ENCODE assay signal across 1 cellular context in genomic region chr22:32775957-32776356, GRCh38.
TF ChIP-seq lines count a peak whose summit lies in the region.

No MANE protein-coding gene starts in this region.

TF ChIP-seq in HepG2, 621 proteins besides CTCF, POLR2A, EP300 and RAD21 (continued from another document and continues in another):
- TF ChIP-seq BRF2 (CRISPR knock-in tag; IDR thresholded peaks at IDR 0.05), result no peak
- TF ChIP-seq, protein P1, sequence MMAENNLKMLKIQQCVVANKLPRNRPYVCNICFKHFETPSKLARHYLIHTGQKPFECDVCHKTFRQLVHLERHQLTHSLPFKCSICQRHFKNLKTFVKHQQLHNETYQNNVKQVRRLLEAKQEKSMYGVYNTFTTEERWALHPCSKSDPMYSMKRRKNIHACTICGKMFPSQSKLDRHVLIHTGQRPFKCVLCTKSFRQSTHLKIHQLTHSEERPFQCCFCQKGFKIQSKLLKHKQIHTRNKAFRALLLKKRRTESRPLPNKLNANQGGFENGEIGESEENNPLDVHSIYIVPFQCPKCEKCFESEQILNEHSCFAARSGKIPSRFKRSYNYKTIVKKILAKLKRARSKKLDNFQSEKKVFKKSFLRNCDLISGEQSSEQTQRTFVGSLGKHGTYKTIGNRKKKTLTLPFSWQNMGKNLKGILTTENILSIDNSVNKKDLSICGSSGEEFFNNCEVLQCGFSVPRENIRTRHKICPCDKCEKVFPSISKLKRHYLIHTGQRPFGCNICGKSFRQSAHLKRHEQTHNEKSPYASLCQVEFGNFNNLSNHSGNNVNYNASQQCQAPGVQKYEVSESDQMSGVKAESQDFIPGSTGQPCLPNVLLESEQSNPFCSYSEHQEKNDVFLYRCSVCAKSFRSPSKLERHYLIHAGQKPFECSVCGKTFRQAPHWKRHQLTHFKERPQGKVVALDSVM (CRISPR knock-in tag; IDR thresholded peaks at IDR 0.05), result no peak
- TF ChIP-seq ZNF768 (CRISPR knock-in tag; IDR thresholded peaks at IDR 0.05), result no peak
- peak; percentile 87 for TF ChIP-seq SMC3 (IDR thresholded peaks at IDR 0.05; ENCODE audit: low read length)
- no peak for TF ChIP-seq ZFP36L1 (CRISPR knock-in tag; IDR thresholded peaks at IDR 0.05)
- no peak for TF ChIP-seq ZNF569 (CRISPR knock-in tag; IDR thresholded peaks at IDR 0.05; ENCODE audit: borderline replicate concordance)
- no peak for TF ChIP-seq ZNF256 (CRISPR knock-in tag; conservative IDR thresholded peaks at IDR 0.05)
- TF ChIP-seq ZNF10 (CRISPR knock-in tag; IDR thresholded peaks at IDR 0.05; ENCODE audit: borderline replicate concordance, low read depth), result no peak
- TF ChIP-seq ZNF605 (CRISPR knock-in tag; IDR thresholded peaks at IDR 0.05), result no peak
- no peak for TF ChIP-seq ZNF674 (CRISPR knock-in tag; IDR thresholded peaks at IDR 0.05; ENCODE audit: low read depth)
- TF ChIP-seq HOXA7 (CRISPR knock-in tag; IDR thresholded peaks at IDR 0.05), result no peak
- TF ChIP-seq ZNF354B (CRISPR knock-in tag; IDR thresholded peaks at IDR 0.05), result no peak
- no peak for TF ChIP-seq ZC3H4 (CRISPR knock-in tag; IDR thresholded peaks at IDR 0.05; ENCODE audit: borderline replicate concordance)
- no peak for TF ChIP-seq ZNF276 (CRISPR knock-in tag; IDR thresholded peaks at IDR 0.05; ENCODE audit: low read depth)
- no peak for TF ChIP-seq SOX5 (CRISPR knock-in tag; IDR thresholded peaks at IDR 0.05; ENCODE audit: borderline replicate concordance)
- no peak for TF ChIP-seq TBX3 (IDR thresholded peaks at IDR 0.05; ENCODE audit: borderline replicate concordance)
- TF ChIP-seq, protein P2, sequence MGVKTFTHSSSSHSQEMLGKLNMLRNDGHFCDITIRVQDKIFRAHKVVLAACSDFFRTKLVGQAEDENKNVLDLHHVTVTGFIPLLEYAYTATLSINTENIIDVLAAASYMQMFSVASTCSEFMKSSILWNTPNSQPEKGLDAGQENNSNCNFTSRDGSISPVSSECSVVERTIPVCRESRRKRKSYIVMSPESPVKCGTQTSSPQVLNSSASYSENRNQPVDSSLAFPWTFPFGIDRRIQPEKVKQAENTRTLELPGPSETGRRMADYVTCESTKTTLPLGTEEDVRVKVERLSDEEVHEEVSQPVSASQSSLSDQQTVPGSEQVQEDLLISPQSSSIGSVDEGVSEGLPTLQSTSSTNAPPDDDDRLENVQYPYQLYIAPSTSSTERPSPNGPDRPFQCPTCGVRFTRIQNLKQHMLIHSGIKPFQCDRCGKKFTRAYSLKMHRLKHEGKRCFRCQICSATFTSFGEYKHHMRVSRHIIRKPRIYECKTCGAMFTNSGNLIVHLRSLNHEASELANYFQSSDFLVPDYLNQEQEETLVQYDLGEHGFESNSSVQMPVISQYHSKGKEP (CRISPR knock-in tag; IDR thresholded peaks at IDR 0.05), result no peak
- TF ChIP-seq ZNF589 (CRISPR knock-in tag; conservative IDR thresholded peaks at IDR 0.05), result no peak
- peak; percentile 39; the same call in 1 of the 2 replicates for TF ChIP-seq NCOA2 (CRISPR knock-in tag; IDR thresholded peaks at IDR 0.05)
- TF ChIP-seq TGIF2 (CRISPR knock-in tag; IDR thresholded peaks at IDR 0.05), result no peak
- no peak for TF ChIP-seq ZNF556 (CRISPR knock-in tag; IDR thresholded peaks at IDR 0.05; ENCODE audit: borderline replicate concordance)
- TF ChIP-seq MIXL1 (CRISPR knock-in tag; IDR thresholded peaks at IDR 0.05), result no peak
- no peak for TF ChIP-seq HES4 (CRISPR knock-in tag; IDR thresholded peaks at IDR 0.05; ENCODE audit: borderline replicate concordance)
- TF ChIP-seq POLR2AphosphoS5 (IDR thresholded peaks at IDR 0.05; ENCODE audit: low read depth, low read length), result no peak
- TF ChIP-seq ETV5 (CRISPR knock-in tag; IDR thresholded peaks at IDR 0.05; ENCODE audit: borderline replicate concordance), result peak; percentile 47; the same call in 1 of the 2 replicates
- no peak for TF ChIP-seq ZNF343 (CRISPR knock-in tag; IDR thresholded peaks at IDR 0.05)
- TF ChIP-seq ASH2L (IDR thresholded peaks at IDR 0.05; ENCODE audit: insufficient read length, low read depth, low read length), result no peak
- TF ChIP-seq ZNF296 (CRISPR knock-in tag; conservative IDR thresholded peaks at IDR 0.05), result no peak
- no peak for TF ChIP-seq SKIL (CRISPR knock-in tag; IDR thresholded peaks at IDR 0.05; ENCODE audit: borderline replicate concordance)
- TF ChIP-seq, protein P3, sequence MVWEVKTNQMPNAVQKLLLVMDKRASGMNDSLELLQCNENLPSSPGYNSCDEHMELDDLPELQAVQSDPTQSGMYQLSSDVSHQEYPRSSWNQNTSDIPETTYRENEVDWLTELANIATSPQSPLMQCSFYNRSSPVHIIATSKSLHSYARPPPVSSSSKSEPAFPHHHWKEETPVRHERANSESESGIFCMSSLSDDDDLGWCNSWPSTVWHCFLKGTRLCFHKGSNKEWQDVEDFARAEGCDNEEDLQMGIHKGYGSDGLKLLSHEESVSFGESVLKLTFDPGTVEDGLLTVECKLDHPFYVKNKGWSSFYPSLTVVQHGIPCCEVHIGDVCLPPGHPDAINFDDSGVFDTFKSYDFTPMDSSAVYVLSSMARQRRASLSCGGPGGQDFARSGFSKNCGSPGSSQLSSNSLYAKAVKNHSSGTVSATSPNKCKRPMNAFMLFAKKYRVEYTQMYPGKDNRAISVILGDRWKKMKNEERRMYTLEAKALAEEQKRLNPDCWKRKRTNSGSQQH (CRISPR knock-in tag; IDR thresholded peaks at IDR 0.05; ENCODE audit: low read depth), result no peak
- TF ChIP-seq ZNF747 (CRISPR knock-in tag; IDR thresholded peaks at IDR 0.05; ENCODE audit: borderline replicate concordance), result no peak
- TF ChIP-seq ZNF841 (CRISPR knock-in tag; IDR thresholded peaks at IDR 0.05; ENCODE audit: borderline replicate concordance), result no peak
- no peak for TF ChIP-seq GTF3A (CRISPR knock-in tag; conservative IDR thresholded peaks at IDR 0.05)
- TF ChIP-seq, protein P4, sequence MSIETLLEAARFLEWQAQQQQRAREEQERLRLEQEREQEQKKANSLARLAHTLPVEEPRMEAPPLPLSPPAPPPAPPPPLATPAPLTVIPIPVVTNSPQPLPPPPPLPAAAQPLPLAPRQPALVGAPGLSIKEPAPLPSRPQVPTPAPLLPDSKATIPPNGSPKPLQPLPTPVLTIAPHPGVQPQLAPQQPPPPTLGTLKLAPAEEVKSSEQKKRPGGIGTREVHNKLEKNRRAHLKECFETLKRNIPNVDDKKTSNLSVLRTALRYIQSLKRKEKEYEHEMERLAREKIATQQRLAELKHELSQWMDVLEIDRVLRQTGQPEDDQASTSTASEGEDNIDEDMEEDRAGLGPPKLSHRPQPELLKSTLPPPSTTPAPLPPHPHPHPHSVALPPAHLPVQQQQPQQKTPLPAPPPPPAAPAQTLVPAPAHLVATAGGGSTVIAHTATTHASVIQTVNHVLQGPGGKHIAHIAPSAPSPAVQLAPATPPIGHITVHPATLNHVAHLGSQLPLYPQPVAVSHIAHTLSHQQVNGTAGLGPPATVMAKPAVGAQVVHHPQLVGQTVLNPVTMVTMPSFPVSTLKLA (IDR thresholded peaks at IDR 0.05), result no peak
- TF ChIP-seq ARID5B (CRISPR knock-in tag; IDR thresholded peaks at IDR 0.05), result peak; percentile 54; the same call in 1 of the 2 replicates
- TF ChIP-seq SOX13 (IDR thresholded peaks at IDR 0.05), result no peak
- TF ChIP-seq SOX13 (CRISPR knock-in tag; conservative IDR thresholded peaks at IDR 0.05 in 1 of 2, IDR thresholded peaks at IDR 0.05 in 1 of 2), result peak in 1 of 2 experiments; percentile 8; a peak in 1 of 4 replicates
- TF ChIP-seq CENPT (CRISPR knock-in tag; IDR thresholded peaks at IDR 0.05; ENCODE audit: low read depth), result no peak
- no peak for TF ChIP-seq ZBTB2 (CRISPR knock-in tag; IDR thresholded peaks at IDR 0.05; ENCODE audit: low read depth)
- no peak for TF ChIP-seq ZNF546 (CRISPR knock-in tag; conservative IDR thresholded peaks at IDR 0.05)
- TF ChIP-seq ZKSCAN8 (CRISPR knock-in tag; IDR thresholded peaks at IDR 0.05; ENCODE audit: borderline replicate concordance), result no peak
- no peak for TF ChIP-seq SNAI1 (CRISPR knock-in tag; IDR thresholded peaks at IDR 0.05; ENCODE audit: borderline replicate concordance)
- no peak for TF ChIP-seq MIER3 (CRISPR knock-in tag; IDR thresholded peaks at IDR 0.05; ENCODE audit: borderline replicate concordance)
- TF ChIP-seq NFE2 (CRISPR knock-in tag; IDR thresholded peaks at IDR 0.05), result no peak
- TF ChIP-seq ZNF260 (CRISPR knock-in tag; IDR thresholded peaks at IDR 0.05; ENCODE audit: borderline replicate concordance, low read depth), result no peak
- TF ChIP-seq ZSCAN21 (CRISPR knock-in tag; IDR thresholded peaks at IDR 0.05; ENCODE audit: borderline replicate concordance), result no peak
- TF ChIP-seq FOSL2 (CRISPR knock-in tag; IDR thresholded peaks at IDR 0.05), result peak; percentile 63
- no peak for TF ChIP-seq CREB3 (CRISPR knock-in tag; IDR thresholded peaks at IDR 0.05)
- no peak for TF ChIP-seq RFX3 (CRISPR knock-in tag; IDR thresholded peaks at IDR 0.05)
- no peak for TF ChIP-seq KLF16 (CRISPR knock-in tag; IDR thresholded peaks at IDR 0.05)
- no peak for TF ChIP-seq SOX6 (IDR thresholded peaks at IDR 0.05)
- TF ChIP-seq SOX6 (CRISPR knock-in tag; IDR thresholded peaks at IDR 0.05), result no peak; the same call in 1 of the 2 replicates
- TF ChIP-seq ZNF143 (CRISPR knock-in tag; IDR thresholded peaks at IDR 0.05), result no peak
